In the genomic region with DNA sequence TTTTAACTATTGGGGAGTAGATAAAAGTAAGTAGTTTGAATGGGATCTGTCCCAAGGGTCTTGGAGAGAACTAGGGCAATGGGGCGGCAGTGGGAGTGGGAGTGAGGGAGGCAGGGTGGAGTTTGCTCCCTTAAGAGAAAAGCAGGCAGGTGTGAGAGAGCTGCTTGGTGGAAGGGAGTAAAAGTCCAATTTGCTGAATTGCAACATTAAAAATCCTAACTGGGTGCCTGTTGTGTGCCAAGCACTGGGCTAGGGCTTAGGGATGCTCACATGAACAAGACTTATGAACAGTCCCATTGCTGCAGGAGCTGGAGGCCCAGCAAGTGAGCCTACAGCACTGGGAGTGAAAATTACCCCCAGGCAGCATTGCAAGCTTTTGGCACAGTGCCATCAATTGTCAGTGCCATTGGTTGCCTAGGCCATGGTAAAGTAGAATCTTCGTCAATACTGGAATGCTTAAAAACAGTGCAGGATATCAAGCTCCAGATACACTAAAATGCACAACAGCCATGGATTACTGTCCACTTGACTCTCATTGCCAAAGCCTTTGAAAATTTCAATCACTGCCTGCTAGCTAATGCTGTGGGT, we compare ENCODE assay signal across 11 cellular contexts.
"Had no signal": no experiment of that assay in that cellular context is flagged by ENCODE, and none has a peak within 500 bp of the region (broad histone marks: within the 10 kb centered on the region; RNA-seq: fewer than 3 reads in every experiment).

No MANE protein-coding gene starts in this region.

- H3K27ac ChIP-seq: cardiac muscle cell, transverse colon had no signal

- DNase-seq: activated B cell treated with CpG ODN at 0.5 μM for 24 hours; activated CD4-positive, alpha-beta T cell treated with anti-CD3 and anti-CD28 coated beads, Interleukin-2, amount 10 ng/mL, durations not matched to agents 24 days and 14 days; activated naive CD4-positive, alpha-beta T cell treated with Interleukin-2 at 50 U/mL for 16 hours; heart left ventricle; natural killer cell; nucleus accumbens; right cardiac atrium; stimulated activated naive CD4-positive, alpha-beta T cell; substantia nigra; transverse colon had no signal

- H3K27me3 ChIP-seq: cardiac muscle cell, heart left ventricle, transverse colon had no signal

- H3K4me3 ChIP-seq: cardiac muscle cell, heart left ventricle, transverse colon had no signal

- ATAC-seq: heart left ventricle, natural killer cell, right cardiac atrium had no signal

- H3K36me3 ChIP-seq: cardiac muscle cell, heart left ventricle, transverse colon had no signal
